Comparison of ENCODE assay signal across 15 cellular contexts in genomic region chr6:138620630-138621029, GRCh38.
DNase-seq lines count a peak whose midpoint lies in the region; TF ChIP-seq lines count a peak whose summit lies in the region.
"Had no signal": no experiment of that assay in that cellular context is flagged by ENCODE, and none has a peak within 500 bp of the region (broad histone marks: within the 10 kb centered on the region; RNA-seq: fewer than 3 reads in every experiment).

No MANE protein-coding gene starts in this region.

- no peak overlapping the region for H3K14ac ChIP-seq in trophoblast cell (ENCODE audit: low read length)

- H4K91ac ChIP-seq in trophoblast cell (ENCODE audit: low read depth, low read length), result no peak overlapping the region

- H4K12ac ChIP-seq in trophoblast cell (ENCODE audit: low read depth, low read length), result no peak overlapping the region

- no peak overlapping the region for H3K23ac ChIP-seq in trophoblast cell (ENCODE audit: low read length)

- no peak for TF ChIP-seq CTCF in fibroblast of mammary gland (conservative IDR thresholded peaks at IDR 0.05; ENCODE audit: control insufficient read depth, insufficient read depth, low read depth, low read length)
- no peak for TF ChIP-seq CTCF in dorsolateral prefrontal cortex (IDR thresholded peaks at IDR 0.05 in 54 of 56, conservative IDR thresholded peaks at IDR 0.05 in 2 of 56; ENCODE audit: low read depth in 1 of 56, partially characterized antibody in 56 of 56)
- TF ChIP-seq CTCF in ovary (IDR thresholded peaks at IDR 0.05), result no peak

- WGBS in trophoblast cell (ENCODE audit: extremely low coverage, insufficient coverage, insufficient read length), result no CpG with 5 or more reads among the region's 3 CpGs
- WGBS in ovary, 3 donors, result 58 to 79% (median 63%) methylated on average over 3 of the region's 3 CpGs

- TF ChIP-seq EP300 in ovary (IDR thresholded peaks at IDR 0.05), result no peak

- H3K4me2 ChIP-seq in trophoblast cell (ENCODE audit: low read length), result no peak overlapping the region
- H3K4me2 ChIP-seq: A549 had no signal

- H3K9ac ChIP-seq in trophoblast cell (ENCODE audit: low read length), result no peak overlapping the region

- intact Hi-C loops in dorsolateral prefrontal cortex (cut with DNase I), result no loop called here
- intact Hi-C loops in ovary (cut with DNase I), result no loop called here

- peaks cover 0 to 1% of the 10 kb centered on the region in 2 experiments for H3K4me1 ChIP-seq in trophoblast cell (ENCODE audit: control insufficient read depth in 1 of 2, insufficient read depth in 2 of 2, low read length in 2 of 2)
- H3K4me1 ChIP-seq in ovary (ENCODE audit: insufficient read depth), result no peaks in the 10 kb centered on the region
- H3K4me1 ChIP-seq: A549, BE2C had no signal

- H3K27ac ChIP-seq in trophoblast cell (ENCODE audit: low read depth, low read length) (no peak overlapping the region), dorsolateral prefrontal cortex (no peak overlapping the region), ovary (no peak overlapping the region)
- H3K27ac ChIP-seq: A549, C4-2B had no signal

- no peaks in the 10 kb centered on the region for H3K79me2 ChIP-seq in trophoblast cell (ENCODE audit: control insufficient read depth, insufficient read depth, low read length, poor library complexity)

- no peak overlapping the region for H2BK120ac ChIP-seq in trophoblast cell (ENCODE audit: insufficient read depth, low read length, poor library complexity)

- H2AK5ac ChIP-seq in trophoblast cell (ENCODE audit: low read length), result no peak overlapping the region

- H3K79me1 ChIP-seq in trophoblast cell (ENCODE audit: low read length), result no peaks in the 10 kb centered on the region

- H2AFZ ChIP-seq in trophoblast cell (ENCODE audit: insufficient read depth, low read length, poor library complexity), result no peak overlapping the region

- H3K27me3 ChIP-seq in trophoblast cell (ENCODE audit: insufficient read depth, low read length), result no peaks in the 10 kb centered on the region
- peaks cover 0 to 1% (median 0%) of the 10 kb centered on the region in 45 donors for H3K27me3 ChIP-seq in dorsolateral prefrontal cortex
- H3K27me3 ChIP-seq in ovary, result no peaks in the 10 kb centered on the region
- H3K27me3 ChIP-seq: BE2C had no signal

- no peaks in the 10 kb centered on the region for H3K9me3 ChIP-seq in trophoblast cell (ENCODE audit: insufficient read depth, low read depth, low read length)
- H3K9me3 ChIP-seq in ovary, result no peaks in the 10 kb centered on the region
- H3K9me3 ChIP-seq: A549, BE2C had no signal

- no peak overlapping the region for H2BK5ac ChIP-seq in trophoblast cell (ENCODE audit: low read depth, low read length, poor library complexity)

- H3K4me3 ChIP-seq in fibroblast of mammary gland (ENCODE audit: control insufficient read depth, low read depth, low read length) (no peak overlapping the region), trophoblast cell (ENCODE audit: low read depth, low read length) (no peak overlapping the region), dorsolateral prefrontal cortex (no peak overlapping the region), ovary (no peak overlapping the region)
- H3K4me3 ChIP-seq: A549 had no signal

- DNase-seq in NCI-H146 (lab: John Stamatoyannopoulos, UW) (peak; percentile 67), NCI-H2171 treated with DMSO at 0.1 percent for 48 hours (lab: John Stamatoyannopoulos, UW) (peak; percentile 55), fibroblast of mammary gland (ENCODE audit: low read depth) (peak; percentile 21), trophoblast cell (no peak), dorsolateral prefrontal cortex (no peak), ovary (no peak)
- no peak for DNase-seq in stimulated activated CD4-positive, alpha-beta T cell treated with anti-CD3 and anti-CD28 coated beads, Interleukin-4, amount 100 ng/mL, for 4 hours
- DNase-seq: BE2C; CD4-positive, alpha-beta memory T cell; DND-41; GF-D8; GOT3; H9 had no signal

- H3K36me3 ChIP-seq in trophoblast cell (ENCODE audit: control insufficient read depth in 1 of 2, insufficient read depth in 2 of 2, low read length in 2 of 2) (peaks cover 0 to 2% of the 10 kb centered on the region in 2 experiments), ovary (no peaks in the 10 kb centered on the region)
- H3K36me3 ChIP-seq: BE2C had no signal

- no peak for TF ChIP-seq POLR2A in ovary (IDR thresholded peaks at IDR 0.05)

- H3K18ac ChIP-seq in trophoblast cell (ENCODE audit: low read length), result peak overlapping the region; percentile 58

- peak overlapping the region; percentile 64 for H3K4ac ChIP-seq in trophoblast cell (ENCODE audit: low read depth, low read length)

- no peak overlapping the region for H4K8ac ChIP-seq in trophoblast cell (ENCODE audit: low read depth, low read length)

- no peak overlapping the region for H2BK12ac ChIP-seq in trophoblast cell (ENCODE audit: low read length)

Comparison
In these comparisons a context has a peak if more than half of its experiments do, and no peak if none do; other contexts are left out.
1. DNase-seq: peak in NCI-H146 (single experiment), NCI-H2171 treated with DMSO at 0.1 percent for 48 hours (single experiment) and fibroblast of mammary gland (single experiment); none in trophoblast cell (0 of 2), stimulated activated CD4-positive, alpha-beta T cell treated with anti-CD3 and anti-CD28 coated beads, Interleukin-4, amount 100 ng/mL, for 4 hours (0 of 2), dorsolateral prefrontal cortex (0 of 10) and ovary (0 of 5).